In the genomic region with DNA sequence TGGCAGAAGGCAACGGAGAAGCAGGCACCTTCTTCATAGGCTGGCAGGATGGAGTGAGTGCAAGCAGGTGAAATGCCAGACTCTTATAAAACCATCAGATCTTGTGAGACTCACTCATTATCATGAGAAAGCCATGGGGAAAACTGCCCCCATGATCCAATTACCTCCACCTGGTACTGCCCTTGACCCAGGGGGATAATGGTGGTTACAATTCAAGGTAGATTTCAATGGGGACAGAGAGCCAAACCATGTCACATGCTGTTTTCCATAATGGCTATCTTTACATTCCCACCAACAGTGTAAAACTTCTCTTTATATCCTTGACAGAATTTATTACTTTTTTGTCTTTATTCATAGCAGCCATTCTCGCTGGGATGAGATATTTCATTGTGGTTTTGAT, we compare ENCODE assay signal across 1 cellular context.
TF ChIP-seq lines count a peak whose summit lies in the region.

No MANE protein-coding gene starts in this region.

TF ChIP-seq in GM23338, 12 proteins besides CTCF, POLR2A, EP300 and RAD21 (continued from another document):
- TF ChIP-seq, protein P1, sequence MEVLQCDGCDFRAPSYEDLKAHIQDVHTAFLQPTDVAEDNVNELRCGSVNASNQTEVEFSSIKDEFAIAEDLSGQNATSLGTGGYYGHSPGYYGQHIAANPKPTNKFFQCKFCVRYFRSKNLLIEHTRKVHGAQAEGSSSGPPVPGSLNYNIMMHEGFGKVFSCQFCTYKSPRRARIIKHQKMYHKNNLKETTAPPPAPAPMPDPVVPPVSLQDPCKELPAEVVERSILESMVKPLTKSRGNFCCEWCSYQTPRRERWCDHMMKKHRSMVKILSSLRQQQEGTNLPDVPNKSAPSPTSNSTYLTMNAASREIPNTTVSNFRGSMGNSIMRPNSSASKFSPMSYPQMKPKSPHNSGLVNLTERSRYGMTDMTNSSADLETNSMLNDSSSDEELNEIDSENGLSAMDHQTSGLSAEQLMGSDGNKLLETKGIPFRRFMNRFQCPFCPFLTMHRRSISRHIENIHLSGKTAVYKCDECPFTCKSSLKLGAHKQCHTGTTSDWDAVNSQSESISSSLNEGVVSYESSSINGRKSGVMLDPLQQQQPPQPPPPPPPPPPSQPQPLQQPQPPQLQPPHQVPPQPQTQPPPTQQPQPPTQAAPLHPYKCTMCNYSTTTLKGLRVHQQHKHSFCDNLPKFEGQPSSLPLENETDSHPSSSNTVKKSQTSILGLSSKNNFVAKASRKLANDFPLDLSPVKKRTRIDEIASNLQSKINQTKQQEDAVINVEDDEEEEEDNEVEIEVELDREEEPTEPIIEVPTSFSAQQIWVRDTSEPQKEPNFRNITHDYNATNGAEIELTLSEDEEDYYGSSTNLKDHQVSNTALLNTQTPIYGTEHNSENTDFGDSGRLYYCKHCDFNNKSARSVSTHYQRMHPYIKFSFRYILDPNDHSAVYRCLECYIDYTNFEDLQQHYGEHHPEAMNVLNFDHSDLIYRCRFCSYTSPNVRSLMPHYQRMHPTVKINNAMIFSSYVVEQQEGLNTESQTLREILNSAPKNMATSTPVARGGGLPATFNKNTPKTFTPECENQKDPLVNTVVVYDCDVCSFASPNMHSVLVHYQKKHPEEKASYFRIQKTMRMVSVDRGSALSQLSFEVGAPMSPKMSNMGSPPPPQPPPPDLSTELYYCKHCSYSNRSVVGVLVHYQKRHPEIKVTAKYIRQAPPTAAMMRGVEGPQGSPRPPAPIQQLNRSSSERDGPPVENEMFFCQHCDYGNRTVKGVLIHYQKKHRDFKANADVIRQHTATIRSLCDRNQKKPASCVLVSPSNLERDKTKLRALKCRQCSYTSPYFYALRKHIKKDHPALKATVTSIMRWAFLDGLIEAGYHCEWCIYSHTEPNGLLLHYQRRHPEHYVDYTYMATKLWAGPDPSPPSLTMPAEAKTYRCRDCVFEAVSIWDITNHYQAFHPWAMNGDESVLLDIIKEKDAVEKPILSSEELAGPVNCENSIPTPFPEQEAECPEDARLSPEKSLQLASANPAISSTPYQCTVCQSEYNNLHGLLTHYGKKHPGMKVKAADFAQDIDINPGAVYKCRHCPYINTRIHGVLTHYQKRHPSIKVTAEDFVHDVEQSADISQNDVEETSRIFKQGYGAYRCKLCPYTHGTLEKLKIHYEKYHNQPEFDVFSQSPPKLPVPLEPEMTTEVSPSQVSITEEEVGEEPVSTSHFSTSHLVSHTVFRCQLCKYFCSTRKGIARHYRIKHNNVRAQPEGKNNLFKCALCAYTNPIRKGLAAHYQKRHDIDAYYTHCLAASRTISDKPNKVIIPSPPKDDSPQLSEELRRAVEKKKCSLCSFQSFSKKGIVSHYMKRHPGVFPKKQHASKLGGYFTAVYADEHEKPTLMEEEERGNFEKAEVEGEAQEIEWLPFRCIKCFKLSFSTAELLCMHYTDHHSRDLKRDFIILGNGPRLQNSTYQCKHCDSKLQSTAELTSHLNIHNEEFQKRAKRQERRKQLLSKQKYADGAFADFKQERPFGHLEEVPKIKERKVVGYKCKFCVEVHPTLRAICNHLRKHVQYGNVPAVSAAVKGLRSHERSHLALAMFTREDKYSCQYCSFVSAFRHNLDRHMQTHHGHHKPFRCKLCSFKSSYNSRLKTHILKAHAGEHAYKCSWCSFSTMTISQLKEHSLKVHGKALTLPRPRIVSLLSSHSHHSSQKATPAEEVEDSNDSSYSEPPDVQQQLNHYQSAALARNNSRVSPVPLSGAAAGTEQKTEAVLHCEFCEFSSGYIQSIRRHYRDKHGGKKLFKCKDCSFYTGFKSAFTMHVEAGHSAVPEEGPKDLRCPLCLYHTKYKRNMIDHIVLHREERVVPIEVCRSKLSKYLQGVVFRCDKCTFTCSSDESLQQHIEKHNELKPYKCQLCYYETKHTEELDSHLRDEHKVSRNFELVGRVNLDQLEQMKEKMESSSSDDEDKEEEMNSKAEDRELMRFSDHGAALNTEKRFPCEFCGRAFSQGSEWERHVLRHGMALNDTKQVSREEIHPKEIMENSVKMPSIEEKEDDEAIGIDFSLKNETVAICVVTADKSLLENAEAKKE (CRISPR knock-in tag; IDR thresholded peaks at IDR 0.05): no peak
- TF ChIP-seq, protein P2, sequence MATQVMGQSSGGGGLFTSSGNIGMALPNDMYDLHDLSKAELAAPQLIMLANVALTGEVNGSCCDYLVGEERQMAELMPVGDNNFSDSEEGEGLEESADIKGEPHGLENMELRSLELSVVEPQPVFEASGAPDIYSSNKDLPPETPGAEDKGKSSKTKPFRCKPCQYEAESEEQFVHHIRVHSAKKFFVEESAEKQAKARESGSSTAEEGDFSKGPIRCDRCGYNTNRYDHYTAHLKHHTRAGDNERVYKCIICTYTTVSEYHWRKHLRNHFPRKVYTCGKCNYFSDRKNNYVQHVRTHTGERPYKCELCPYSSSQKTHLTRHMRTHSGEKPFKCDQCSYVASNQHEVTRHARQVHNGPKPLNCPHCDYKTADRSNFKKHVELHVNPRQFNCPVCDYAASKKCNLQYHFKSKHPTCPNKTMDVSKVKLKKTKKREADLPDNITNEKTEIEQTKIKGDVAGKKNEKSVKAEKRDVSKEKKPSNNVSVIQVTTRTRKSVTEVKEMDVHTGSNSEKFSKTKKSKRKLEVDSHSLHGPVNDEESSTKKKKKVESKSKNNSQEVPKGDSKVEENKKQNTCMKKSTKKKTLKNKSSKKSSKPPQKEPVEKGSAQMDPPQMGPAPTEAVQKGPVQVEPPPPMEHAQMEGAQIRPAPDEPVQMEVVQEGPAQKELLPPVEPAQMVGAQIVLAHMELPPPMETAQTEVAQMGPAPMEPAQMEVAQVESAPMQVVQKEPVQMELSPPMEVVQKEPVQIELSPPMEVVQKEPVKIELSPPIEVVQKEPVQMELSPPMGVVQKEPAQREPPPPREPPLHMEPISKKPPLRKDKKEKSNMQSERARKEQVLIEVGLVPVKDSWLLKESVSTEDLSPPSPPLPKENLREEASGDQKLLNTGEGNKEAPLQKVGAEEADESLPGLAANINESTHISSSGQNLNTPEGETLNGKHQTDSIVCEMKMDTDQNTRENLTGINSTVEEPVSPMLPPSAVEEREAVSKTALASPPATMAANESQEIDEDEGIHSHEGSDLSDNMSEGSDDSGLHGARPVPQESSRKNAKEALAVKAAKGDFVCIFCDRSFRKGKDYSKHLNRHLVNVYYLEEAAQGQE (IDR thresholded peaks at IDR 0.05; ENCODE audit: unreplicated experiment): no peak
- TF ChIP-seq CREB1 (CRISPR knock-in tag; IDR thresholded peaks at IDR 0.05; ENCODE audit: low read depth) (no peak), EZH2 (IDR thresholded peaks at IDR 0.05; ENCODE audit: low read depth, unreplicated experiment) (no peak), POLR2AphosphoS5 (IDR thresholded peaks at IDR 0.05; ENCODE audit: low read depth) (no peak), STAT1 (IDR thresholded peaks at IDR 0.05; ENCODE audit: unreplicated experiment) (no peak)
- TF ChIP-seq, protein P3, sequence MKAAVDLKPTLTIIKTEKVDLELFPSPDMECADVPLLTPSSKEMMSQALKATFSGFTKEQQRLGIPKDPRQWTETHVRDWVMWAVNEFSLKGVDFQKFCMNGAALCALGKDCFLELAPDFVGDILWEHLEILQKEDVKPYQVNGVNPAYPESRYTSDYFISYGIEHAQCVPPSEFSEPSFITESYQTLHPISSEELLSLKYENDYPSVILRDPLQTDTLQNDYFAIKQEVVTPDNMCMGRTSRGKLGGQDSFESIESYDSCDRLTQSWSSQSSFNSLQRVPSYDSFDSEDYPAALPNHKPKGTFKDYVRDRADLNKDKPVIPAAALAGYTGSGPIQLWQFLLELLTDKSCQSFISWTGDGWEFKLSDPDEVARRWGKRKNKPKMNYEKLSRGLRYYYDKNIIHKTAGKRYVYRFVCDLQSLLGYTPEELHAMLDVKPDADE (IDR thresholded peaks at IDR 0.05): no peak
